2 cellular contexts compared by ENCODE assay signal in genomic region chr9:136862849-136863622, GRCh38.
A peak's percentile ranks its signal among the peaks of the same experiment; 100 is the strongest.
TF ChIP-seq lines count a peak whose summit lies in the region.

No MANE protein-coding gene starts in this region.

TF ChIP-seq in WTC11, 78 proteins besides CTCF, POLR2A, EP300 and RAD21:
- TF ChIP-seq ZNF219 (CRISPR knock-in tag; IDR thresholded peaks at IDR 0.05; ENCODE audit: borderline replicate concordance) (no peak), GTF2I (CRISPR knock-in tag; conservative IDR thresholded peaks at IDR 0.05) (no peak), ATF3 (CRISPR knock-in tag; conservative IDR thresholded peaks at IDR 0.05) (no peak), ZBTB21 (CRISPR knock-in tag; IDR thresholded peaks at IDR 0.05; ENCODE audit: borderline replicate concordance) (no peak), TCF7 (CRISPR knock-in tag; IDR thresholded peaks at IDR 0.05; ENCODE audit: low read depth) (0 out of 2 replicates have a peak, but pooled peaks have one; percentile 25), FOXK1 (CRISPR knock-in tag; IDR thresholded peaks at IDR 0.05) (no peak), FOXP1 (CRISPR knock-in tag; IDR thresholded peaks at IDR 0.05; ENCODE audit: borderline replicate concordance) (0 out of 2 replicates have a peak, but pooled peaks have one; percentile 44), ZNF396 (CRISPR knock-in tag; IDR thresholded peaks at IDR 0.05; ENCODE audit: borderline replicate concordance) (no peak), E2F5 (CRISPR knock-in tag; IDR thresholded peaks at IDR 0.05) (no peak), EMX1 (CRISPR knock-in tag; IDR thresholded peaks at IDR 0.05) (no peak), PRRX2 (CRISPR knock-in tag; IDR thresholded peaks at IDR 0.05) (no peak), ZNF416 (CRISPR knock-in tag; IDR thresholded peaks at IDR 0.05) (no peak), ELF4 (CRISPR knock-in tag; IDR thresholded peaks at IDR 0.05; ENCODE audit: low read depth) (no peak)

TF ChIP-seq in HepG2, 621 proteins besides CTCF, POLR2A, EP300 and RAD21:
- TF ChIP-seq AGO1 (IDR thresholded peaks at IDR 0.05; ENCODE audit: low read depth, low read length, poor library complexity, severe bottlenecking) (peak; percentile 59), ZNF713 (CRISPR knock-in tag; IDR thresholded peaks at IDR 0.05) (no peak), RBFOX2 (IDR thresholded peaks at IDR 0.05; ENCODE audit: low read depth, low read length) (peak; percentile 36; the same call in 1 of the 2 replicates)
TF ChIP-seq in HepG2: peak in this region for 2.
